14 cellular contexts compared by ENCODE assay signal in the genomic region with DNA sequence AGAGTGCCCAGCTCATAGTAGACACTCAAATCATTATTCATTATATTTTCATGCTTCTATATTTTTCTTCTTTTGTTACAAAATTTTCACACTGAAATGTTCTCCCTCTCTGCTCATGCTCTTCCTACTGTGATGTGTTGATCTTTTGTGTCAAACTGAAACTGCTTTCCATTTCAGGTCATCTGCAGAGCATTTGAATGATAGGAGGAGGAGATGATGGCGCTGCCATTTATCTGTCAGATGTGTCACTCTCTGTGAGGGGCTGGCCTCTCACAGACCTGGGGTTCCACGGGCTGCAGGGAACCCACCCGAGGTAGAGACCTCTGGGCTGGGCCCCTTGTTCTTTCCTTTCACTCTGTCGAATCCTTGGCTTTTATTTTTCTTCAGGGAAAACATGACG. TPM values are rescaled to one million over a fixed set of nuclear protein-coding genes. Genes with fewer than 3 reads are reported as not detected.
DNase-seq lines count a peak whose midpoint lies in the region; ATAC-seq and FAIRE-seq lines count a peak whose summit lies in the region.
"Had no signal": no experiment of that assay in that cellular context is flagged by ENCODE, and none has a peak within 500 bp of the region (broad histone marks: within the 10 kb centered on the region; RNA-seq: fewer than 3 reads in every experiment).

No MANE protein-coding gene starts in this region.

- no peaks in the 10 kb centered on the region for H3K36me3 ChIP-seq in SJSA1
- H3K36me3 ChIP-seq in skeletal muscle satellite cell (ENCODE audit: insufficient read depth, low read length) = no peaks in the 10 kb centered on the region

- H3K4me3 ChIP-seq in SJSA1 (no peak overlapping the region), skeletal muscle satellite cell (ENCODE audit: low read length) (no peak overlapping the region)
- H3K4me3 ChIP-seq: testis had no signal

- H3K9ac ChIP-seq in skeletal muscle satellite cell (ENCODE audit: low read depth, low read length) = no peak overlapping the region

- H3K4me1 ChIP-seq in SJSA1 (replicated peaks) = peaks cover 24% of the 10 kb centered on the region
- H3K4me1 ChIP-seq in skeletal muscle satellite cell (ENCODE audit: control insufficient read depth, insufficient read depth, low read length) = peaks cover 34% of the 10 kb centered on the region

- in situ Hi-C loops in KBM-7 (cut with MboI; ENCODE audit: low pct_unique_long_range_greater_than_20kb, low sequenced_read_pairs) = no loop called here

- H3K9me3 ChIP-seq in SJSA1 (replicated peaks) (no peaks in the 10 kb centered on the region), skeletal muscle satellite cell (replicated peaks; ENCODE audit: low read length) (no peaks in the 10 kb centered on the region)
- H3K9me3 ChIP-seq: testis had no signal

- H3K27me3 ChIP-seq in SJSA1 (replicated peaks) (no peaks in the 10 kb centered on the region), skeletal muscle satellite cell (ENCODE audit: control insufficient read depth, insufficient read depth, low read length) (no peaks in the 10 kb centered on the region)
- H3K27me3 ChIP-seq: testis had no signal

- ATAC-seq in HG02852 (IDR thresholded peaks at IDR 0.05; ENCODE audit: unreplicated experiment) = peak; percentile 61

- peak; percentile 24 for FAIRE-seq in GM18507 (lab: Jason Lieb, UNC)

- peak overlapping the region; percentile 57 for H3K4me2 ChIP-seq in skeletal muscle satellite cell (ENCODE audit: low read length)

- DNase-seq in GM18507 (ENCODE audit: extremely low spot score, insufficient read length, low read depth) (no peak), SJSA1 (ENCODE audit: low read depth in 1 of 2, low spot score in 2 of 2) (no peak), KBM-7 (no peak), kidney glomerular epithelial cell (lab: John Stamatoyannopoulos, UW) (no peak), CD1c-positive myeloid dendritic cell (ENCODE audit: extremely low spot score) (no peak)
- DNase-seq: cortex of kidney, NCI-H1092, testis had no signal

- 0 out of 2 replicates have a peak overlapping the region, but pooled peaks have one; percentile 9 for H3K27ac ChIP-seq in SJSA1
- H3K27ac ChIP-seq: testis had no signal

RNA-seq across cellular contexts. Expression of a gene that starts 41.1 kb away (rescaled TPM):
- total RNA-seq in SJSA1 (2014; rRNA removed; shearing (Covaris generic)) = not detected in 2 replicates
- total RNA-seq in skeletal muscle satellite cell (2012; rRNA removed) = not detected in 2 replicates
- total RNA-seq: HT-29, mesothelial cell of epicardium, NCI-H460, renal cortical epithelial cell, testis had no signal

RNA-seq across cellular contexts. Expression of a gene that starts 51.5 kb away (rescaled TPM):
- not detected in 2 replicates for total RNA-seq in SJSA1 (2014; rRNA removed; shearing (Covaris generic))
- total RNA-seq in skeletal muscle satellite cell (2012; rRNA removed) = under 0.01 TPM in 1 of 2 replicates, not detected in the other
- total RNA-seq: HT-29, mesothelial cell of epicardium, NCI-H460 had no signal

RNA-seq across cellular contexts. Expression of a gene that starts 59.3 kb away (rescaled TPM):
- total RNA-seq in SJSA1 (2014; rRNA removed; shearing (Covaris generic)) = 0.61 TPM in 1 of 2 replicates, not detected in the other
- not detected in 2 replicates for total RNA-seq in skeletal muscle satellite cell (2012; rRNA removed)
- total RNA-seq: HT-29, NCI-H460 had no signal
